ENCODE assay signal across 13 cellular contexts in genomic region chr5:127068771-127069330, GRCh38. TPM values are rescaled to one million over a fixed set of nuclear protein-coding genes. Genes with fewer than 3 reads are reported as not detected.
DNase-seq lines count a peak whose midpoint lies in the region; ATAC-seq and TF ChIP-seq lines count a peak whose summit lies in the region.
"Had no signal": no experiment of that assay in that cellular context is flagged by ENCODE, and none has a peak within 500 bp of the region (broad histone marks: within the 10 kb centered on the region; RNA-seq: fewer than 3 reads in every experiment).

No MANE protein-coding gene starts in this region.

- no peaks in the 10 kb centered on the region for H3K9me3 ChIP-seq in ascending aorta

- no peak for TF ChIP-seq EP300 in Ishikawa (IDR thresholded peaks at IDR 0.05; ENCODE audit: borderline replicate concordance)

- H3K27ac ChIP-seq in ascending aorta = no peak overlapping the region
- H3K27ac ChIP-seq: coronary artery had no signal

- no peaks in the 10 kb centered on the region for H3K27me3 ChIP-seq in ascending aorta

- ATAC-seq in GM21360 (IDR thresholded peaks at IDR 0.05; ENCODE audit: unreplicated experiment) (no peak), sciatic nerve (no peak)

- in situ Hi-C loops in Caki2 (cut with HindIII; ENCODE audit: low pct_unique_long_range_greater_than_20kb, low sequenced_read_pairs) = no loop called here
- in situ Hi-C loops in astrocyte of the spinal cord (cut with HindIII; ENCODE audit: low sequenced_read_pairs) = no loop called here

- TF ChIP-seq CTCF in astrocyte of the spinal cord (IDR thresholded peaks at IDR 0.05; ENCODE audit: low read depth, low read length) (no peak), ascending aorta (IDR thresholded peaks at IDR 0.05) (no peak)

- TF ChIP-seq RAD21 in Ishikawa (IDR thresholded peaks at IDR 0.05; ENCODE audit: low read depth) = no peak

- no peaks in the 10 kb centered on the region for H3K36me3 ChIP-seq in ascending aorta

- no peaks in the 10 kb centered on the region for H3K4me1 ChIP-seq in ascending aorta

- intact Hi-C loops in ascending aorta (cut with DNase I) (no loop called here), sciatic nerve (cut with DNase I) (no loop called here)

- DNase-seq in Caki2 (ENCODE audit: low read depth) (peak; percentile 41), astrocyte of the spinal cord (ENCODE audit: low read depth, low spot score) (peak; percentile 73), kidney glomerular epithelial cell (lab: John Stamatoyannopoulos, UW) (peak; percentile 63), ascending aorta (ENCODE audit: low spot score in 2 of 2) (no peak), NCI-H1436 (lab: John Stamatoyannopoulos, UW) (no peak), sciatic nerve (ENCODE audit: low spot score) (no peak)
- DNase-seq: naive B cell, NCI-H526, SIG-M5, small intestine had no signal

- H3K4me3 ChIP-seq in astrocyte of the spinal cord (ENCODE audit: low read depth, low read length) (no peak overlapping the region), ascending aorta (no peak overlapping the region)
- H3K4me3 ChIP-seq: coronary artery had no signal

TF ChIP-seq in Ishikawa, 13 proteins besides CTCF, POLR2A, EP300 and RAD21:
- no peak for TF ChIP-seq REST (IDR thresholded peaks at IDR 0.05; ENCODE audit: low read depth)
- no peak for TF ChIP-seq TCF12 (IDR thresholded peaks at IDR 0.05; ENCODE audit: low read depth)
- TF ChIP-seq USF1 (IDR thresholded peaks at IDR 0.05) = no peak
- peak; percentile 37; the same call in 1 of the 2 replicates for TF ChIP-seq TEAD4 (IDR thresholded peaks at IDR 0.05)
- TF ChIP-seq ZBTB7A (IDR thresholded peaks at IDR 0.05; ENCODE audit: low read depth) = no peak
- peak; percentile 71 for TF ChIP-seq NFIC (IDR thresholded peaks at IDR 0.05)
- TF ChIP-seq MAX (IDR thresholded peaks at IDR 0.05) = no peak
- TF ChIP-seq FOXM1 (IDR thresholded peaks at IDR 0.05; ENCODE audit: borderline replicate concordance, low read depth) = no peak
- TF ChIP-seq CREB1 (IDR thresholded peaks at IDR 0.05; ENCODE audit: low read depth) = no peak

RNA-seq across cellular contexts. Expression of gene C5orf63, which starts 4.5 kb away (rescaled TPM):
- total RNA-seq in Caki2 (2014; rRNA removed; shearing (Covaris generic); ENCODE audit: low replicate concordance) = not detected in 2 replicates
- not detected for total RNA-seq in ascending aorta
- 8.9 TPM for total RNA-seq in sciatic nerve

RNA-seq across cellular contexts. Expression of gene MARCHF3, which starts 38.5 kb away (rescaled TPM):
- total RNA-seq in Caki2 (2014; rRNA removed; shearing (Covaris generic); ENCODE audit: low replicate concordance) = 2.0 and 3.0 TPM in 2 replicates
- 22.6 TPM for total RNA-seq in ascending aorta
- 14.8 TPM for total RNA-seq in sciatic nerve

Comparison
In these comparisons a context has a peak if more than half of its experiments do, and no peak if none do; other contexts are left out.
1. DNase-seq: peak in Caki2 (single experiment), astrocyte of the spinal cord (single experiment) and kidney glomerular epithelial cell (single experiment); none in ascending aorta (0 of 2), NCI-H1436 (single experiment) and sciatic nerve (single experiment).